1 cellular context compared by ENCODE assay signal in genomic region chr1:234932506-234932905, GRCh38.
TF ChIP-seq lines count a peak whose summit lies in the region.

No MANE protein-coding gene starts in this region.

TF ChIP-seq in H1, 55 proteins besides CTCF, POLR2A, EP300 and RAD21 (continued from another document):
- no peak for TF ChIP-seq YY1 (IDR thresholded peaks at IDR 0.05; ENCODE audit: low read depth, low read length)
